8 cellular contexts compared by ENCODE assay signal in the genomic region with DNA sequence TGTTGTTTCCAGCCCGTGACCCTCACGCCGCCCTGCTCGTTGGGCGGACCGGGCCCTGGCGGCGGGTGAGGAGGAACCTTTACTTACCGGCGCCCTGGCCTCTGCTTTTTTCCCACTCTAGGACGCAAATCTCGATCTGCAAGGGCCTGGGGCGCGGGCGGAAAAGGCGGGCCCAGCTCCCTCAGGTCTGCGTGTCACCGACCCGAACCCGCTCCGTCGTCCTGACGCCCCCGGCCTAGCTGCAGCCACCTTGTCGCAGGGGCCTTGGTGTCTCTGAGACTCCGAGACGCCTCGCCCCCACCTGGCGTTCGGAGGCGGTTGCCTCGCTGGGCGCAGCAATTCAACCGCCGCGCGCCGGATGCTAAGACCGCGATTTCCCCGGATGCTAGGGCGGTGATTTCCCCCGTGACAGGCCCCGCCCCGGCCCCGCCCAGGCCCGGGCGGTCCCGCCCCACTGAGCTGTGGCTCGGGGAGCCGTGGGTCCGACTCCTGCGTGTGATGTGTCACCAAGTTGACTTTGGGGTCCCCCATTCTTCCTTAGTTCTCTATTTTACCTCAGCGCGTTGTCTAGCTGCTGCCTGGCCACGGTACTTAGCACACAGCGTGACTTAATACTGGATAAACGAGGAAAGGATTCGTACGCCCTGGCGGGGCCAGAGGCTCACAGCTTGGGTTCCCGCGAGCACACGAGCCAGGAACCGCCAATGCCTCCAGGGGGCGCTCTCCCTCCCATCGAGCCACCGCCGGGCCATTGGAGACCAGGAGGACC. TPM values are rescaled to one million over a fixed set of nuclear protein-coding genes. Genes with fewer than 3 reads are reported as not detected.
A peak's percentile ranks its signal among the peaks of the same experiment; 100 is the strongest.
DNase-seq lines count a peak whose midpoint lies in the region; ATAC-seq and TF ChIP-seq lines count a peak whose summit lies in the region.

A gene (minus strand): TSS at position 371 of the 769 bp plus-strand sequence. CDS start 18,196 bp downstream, outside the sequence.

- DNase-seq in CMK (ENCODE audit: low read depth), result peak; percentile 52
- DNase-seq in OCI-M1 (lab: John Stamatoyannopoulos, UW), result peak; percentile 87
- DNase-seq in activated T-helper 1 cell treated with anti-CD3 and anti-CD28 coated beads, Interleukin-12 subunit alpha, Interleukin-12 subunit beta, Interleukin-2, Interleukin-4 antibody, amounts not matched to agents 30 ng/mL and 10 ng/mL and 1 ng/mL, durations not matched to agents 14 hours and 24 hours and 36 hours (ENCODE audit: low spot score), result peak; percentile 91
- peak; percentile 83 for DNase-seq in fibroblast of the aortic adventitia (ENCODE audit: low read depth)
- DNase-seq in stomach, result peak; percentile 81

- TF ChIP-seq RAD21 in neural cell (conservative IDR thresholded peaks at IDR 0.05), result no peak

- H3F3A ChIP-seq in neural cell (ENCODE audit: insufficient read depth, low read length, poor library complexity, severe bottlenecking), result no peaks in the 10 kb centered on the region

- no peaks in the 10 kb centered on the region for H3K79me2 ChIP-seq in neural cell (replicated peaks; ENCODE audit: insufficient read depth, low read length)

- H3K4me3 Mint-ChIP-seq in activated T-helper 1 cell treated with anti-CD3 and anti-CD28 coated beads, Interleukin-12 subunit alpha, Interleukin-12 subunit beta, Interleukin-2, Interleukin-4 antibody, amounts not matched to agents 30 ng/mL and 10 ng/mL and 1 ng/mL, durations not matched to agents 14 hours and 24 hours and 36 hours, result peak within 1 kb of the TSS; percentile 92

- no peaks in the 10 kb centered on the region for H4K20me1 ChIP-seq in neural cell (ENCODE audit: insufficient read depth)

- TF ChIP-seq EP300 in neural cell (conservative IDR thresholded peaks at IDR 0.05; ENCODE audit: poor library complexity, severe bottlenecking), result no peak
- no peak for TF ChIP-seq EP300 in stomach (IDR thresholded peaks at IDR 0.05)

- H3K4me2 ChIP-seq in neural cell (ENCODE audit: low read length), result no peak within 1 kb of the TSS

- peak within 1 kb of the TSS; percentile 52 for H3K9ac ChIP-seq in neural cell (ENCODE audit: low read length)

- H3K27ac ChIP-seq in neural cell (ENCODE audit: low read length) (no peak within 1 kb of the TSS), stomach (peak within 1 kb of the TSS; percentile 60 to 79 (median 71))

- intact Hi-C loops in activated T-helper 1 cell treated with anti-CD3 and anti-CD28 coated beads, Interleukin-12 subunit alpha, Interleukin-12 subunit beta, Interleukin-2, Interleukin-4 antibody, amounts not matched to agents 30 ng/mL and 10 ng/mL and 1 ng/mL, durations not matched to agents 14 hours and 24 hours and 36 hours (cut with micrococcal nuclease), result loop anchor here (1.0 to 10.0 kb wide), 8 partner anchors 9 to 1205 kb away; a partner anchor contains a TSS
- intact Hi-C loops in stomach (cut with DNase I; ENCODE audit: low total_unique reads), result no loop called here

- no peaks in the 10 kb centered on the region for H3K27me3 ChIP-seq in neural cell (ENCODE audit: insufficient read depth, low read depth, low read length)
- no peaks in the 10 kb centered on the region for H3K27me3 ChIP-seq in stomach

- peaks cover 44% of the 10 kb centered on the region for H3K9me3 Mint-ChIP-seq in activated T-helper 1 cell treated with anti-CD3 and anti-CD28 coated beads, Interleukin-12 subunit alpha, Interleukin-12 subunit beta, Interleukin-2, Interleukin-4 antibody, amounts not matched to agents 30 ng/mL and 10 ng/mL and 1 ng/mL, durations not matched to agents 14 hours and 24 hours and 36 hours

- peaks cover 3% of the 10 kb centered on the region for H3K27me3 Mint-ChIP-seq in activated T-helper 1 cell treated with anti-CD3 and anti-CD28 coated beads, Interleukin-12 subunit alpha, Interleukin-12 subunit beta, Interleukin-2, Interleukin-4 antibody, amounts not matched to agents 30 ng/mL and 10 ng/mL and 1 ng/mL, durations not matched to agents 14 hours and 24 hours and 36 hours (ENCODE audit: insufficient read depth)

- H2AFZ ChIP-seq in neural cell (ENCODE audit: low read depth, low read length), result peak within 1 kb of the TSS; percentile 27

- ATAC-seq in GM19395 (IDR thresholded peaks at IDR 0.05; ENCODE audit: unreplicated experiment) (peak; percentile 99), HG03558 (IDR thresholded peaks at IDR 0.05; ENCODE audit: extremely low read depth, unreplicated experiment) (peak; percentile 79)

- no peaks in the 10 kb centered on the region for H3K9me2 ChIP-seq in neural cell (ENCODE audit: insufficient read depth, low read length)

- no peak for TF ChIP-seq POLR2A in stomach (IDR thresholded peaks at IDR 0.05)

- peak within 1 kb of the TSS; percentile 96 for H3K27ac Mint-ChIP-seq in activated T-helper 1 cell treated with anti-CD3 and anti-CD28 coated beads, Interleukin-12 subunit alpha, Interleukin-12 subunit beta, Interleukin-2, Interleukin-4 antibody, amounts not matched to agents 30 ng/mL and 10 ng/mL and 1 ng/mL, durations not matched to agents 14 hours and 24 hours and 36 hours

- H3K36me3 Mint-ChIP-seq in activated T-helper 1 cell treated with anti-CD3 and anti-CD28 coated beads, Interleukin-12 subunit alpha, Interleukin-12 subunit beta, Interleukin-2, Interleukin-4 antibody, amounts not matched to agents 30 ng/mL and 10 ng/mL and 1 ng/mL, durations not matched to agents 14 hours and 24 hours and 36 hours (ENCODE audit: low read depth), result peaks cover 24% of the 10 kb centered on the region

- TF ChIP-seq CTCF in fibroblast of the aortic adventitia (IDR thresholded peaks at IDR 0.05; ENCODE audit: insufficient read depth, low read length) (peak; percentile 95), neural cell (IDR thresholded peaks at IDR 0.05; ENCODE audit: poor library complexity, severe bottlenecking) (peak; percentile 65), stomach (IDR thresholded peaks at IDR 0.05) (peak in 5 of 7 experiments; percentile 56 to 83 (median 67))

- H3K4me3 ChIP-seq in fibroblast of the aortic adventitia (ENCODE audit: low read depth, low read length) (peak within 1 kb of the TSS; percentile 83), neural cell (ENCODE audit: low read length) (peak within 1 kb of the TSS; percentile 67), stomach (peak within 1 kb of the TSS; percentile 51 to 64 (median 56))

- H3K36me3 ChIP-seq in neural cell (ENCODE audit: insufficient read depth, low read length) (no peaks in the 10 kb centered on the region), stomach (peaks cover 0 to 13% (median 0%) of the 10 kb centered on the region in 4 donors)

- H3K9me3 ChIP-seq in neural cell (ENCODE audit: low read length), result no peaks in the 10 kb centered on the region
- H3K9me3 ChIP-seq in stomach, result peaks cover 0 to under 1% (median 0%) of the 10 kb centered on the region in 4 donors

- 2 to 8% (median 4%) methylated on average over 5 to 69 of the region's 69 CpGs for WGBS in stomach, 5 donors

- peaks cover 6 to 16% (median 9%) of the 10 kb centered on the region in 4 donors for H3K4me1 ChIP-seq in stomach

- H3K4me1 Mint-ChIP-seq in activated T-helper 1 cell treated with anti-CD3 and anti-CD28 coated beads, Interleukin-12 subunit alpha, Interleukin-12 subunit beta, Interleukin-2, Interleukin-4 antibody, amounts not matched to agents 30 ng/mL and 10 ng/mL and 1 ng/mL, durations not matched to agents 14 hours and 24 hours and 36 hours (ENCODE audit: low read depth), result peaks cover 34% of the 10 kb centered on the region

TF ChIP-seq in neural cell, 6 proteins besides CTCF, POLR2A, EP300 and RAD21:
- peak; percentile 12 for TF ChIP-seq SMC3 (conservative IDR thresholded peaks at IDR 0.05; ENCODE audit: poor library complexity)
- no peak for TF ChIP-seq TAF1 (IDR thresholded peaks at IDR 0.05; ENCODE audit: low read depth)
- no peak for TF ChIP-seq EZH2 (IDR thresholded peaks at IDR 0.05; ENCODE audit: borderline replicate concordance, insufficient read depth, low read length, poor library complexity, severe bottlenecking)
- peak; percentile 19 for TF ChIP-seq POLR2AphosphoS5 (IDR thresholded peaks at IDR 0.05)
- peak; percentile 14 for TF ChIP-seq MXI1 (conservative IDR thresholded peaks at IDR 0.05; ENCODE audit: poor library complexity, severe bottlenecking)
- TF ChIP-seq, protein P1, sequence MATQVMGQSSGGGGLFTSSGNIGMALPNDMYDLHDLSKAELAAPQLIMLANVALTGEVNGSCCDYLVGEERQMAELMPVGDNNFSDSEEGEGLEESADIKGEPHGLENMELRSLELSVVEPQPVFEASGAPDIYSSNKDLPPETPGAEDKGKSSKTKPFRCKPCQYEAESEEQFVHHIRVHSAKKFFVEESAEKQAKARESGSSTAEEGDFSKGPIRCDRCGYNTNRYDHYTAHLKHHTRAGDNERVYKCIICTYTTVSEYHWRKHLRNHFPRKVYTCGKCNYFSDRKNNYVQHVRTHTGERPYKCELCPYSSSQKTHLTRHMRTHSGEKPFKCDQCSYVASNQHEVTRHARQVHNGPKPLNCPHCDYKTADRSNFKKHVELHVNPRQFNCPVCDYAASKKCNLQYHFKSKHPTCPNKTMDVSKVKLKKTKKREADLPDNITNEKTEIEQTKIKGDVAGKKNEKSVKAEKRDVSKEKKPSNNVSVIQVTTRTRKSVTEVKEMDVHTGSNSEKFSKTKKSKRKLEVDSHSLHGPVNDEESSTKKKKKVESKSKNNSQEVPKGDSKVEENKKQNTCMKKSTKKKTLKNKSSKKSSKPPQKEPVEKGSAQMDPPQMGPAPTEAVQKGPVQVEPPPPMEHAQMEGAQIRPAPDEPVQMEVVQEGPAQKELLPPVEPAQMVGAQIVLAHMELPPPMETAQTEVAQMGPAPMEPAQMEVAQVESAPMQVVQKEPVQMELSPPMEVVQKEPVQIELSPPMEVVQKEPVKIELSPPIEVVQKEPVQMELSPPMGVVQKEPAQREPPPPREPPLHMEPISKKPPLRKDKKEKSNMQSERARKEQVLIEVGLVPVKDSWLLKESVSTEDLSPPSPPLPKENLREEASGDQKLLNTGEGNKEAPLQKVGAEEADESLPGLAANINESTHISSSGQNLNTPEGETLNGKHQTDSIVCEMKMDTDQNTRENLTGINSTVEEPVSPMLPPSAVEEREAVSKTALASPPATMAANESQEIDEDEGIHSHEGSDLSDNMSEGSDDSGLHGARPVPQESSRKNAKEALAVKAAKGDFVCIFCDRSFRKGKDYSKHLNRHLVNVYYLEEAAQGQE (IDR thresholded peaks at IDR 0.05; ENCODE audit: borderline replicate concordance), result no peak

RNA-seq across cellular contexts. Expression of the gene that starts here (rescaled TPM):
- total RNA-seq in activated T-helper 1 cell treated with anti-CD3 and anti-CD28 coated beads, Interleukin-12 subunit alpha, Interleukin-12 subunit beta, Interleukin-2, Interleukin-4 antibody, amounts not matched to agents 30 ng/mL and 10 ng/mL and 1 ng/mL, durations not matched to agents 14 hours and 24 hours and 36 hours, result 7.5 and 8.3 TPM in 2 replicates
- total RNA-seq in fibroblast of the aortic adventitia (ENCODE audit: low replicate concordance) (2.8 and 33.8 TPM in 2 replicates), stomach (1 to 10 TPM in 4 of 5 donors, not detected in 1; 2.0 to 4.8 (median 2.9) TPM)
- polyA plus RNA-seq in neural cell (9.8 and 19.9 TPM in 2 replicates), stomach (10 to 100 TPM; 10.1 to 13.7 (median 11.9) TPM)
- 3.9 and 6.3 TPM in 2 replicates for polyA minus RNA-seq in neural cell
